In genomic region chr12:49818241-49818640, GRCh38 we compare ENCODE assay signal across 16 cellular contexts.
"Had no signal": no experiment of that assay in that cellular context is flagged by ENCODE, and none has a peak within 500 bp of the region (broad histone marks: within the 10 kb centered on the region; RNA-seq: fewer than 3 reads in every experiment).

No MANE protein-coding gene starts in this region.

- H3K27ac Mint-ChIP-seq: neural progenitor cell had no signal

- H3K4me3 ChIP-seq: heart left ventricle, neural progenitor cell, ovary, right atrium auricular region had no signal

- H3K9me3 ChIP-seq: heart left ventricle, ovary, right atrium auricular region had no signal

- H2AFZ ChIP-seq: neural progenitor cell had no signal

- DNase-seq: effector memory CD4-positive, alpha-beta T cell; heart left ventricle; hippocampal formation; kidney glomerular epithelial cell; mammary epithelial cell; naive thymus-derived CD4-positive, alpha-beta T cell; nucleus accumbens; small intestine; stimulated activated CD4-positive, alpha-beta T cell treated with anti-CD3 and anti-CD28 coated beads, Interleukin-12 subunit alpha, Interleukin-12 subunit beta, amount 100 ng/mL, for 4 hours; stimulated activated naive CD4-positive, alpha-beta T cell had no signal

- H3K9me3 Mint-ChIP-seq: naive thymus-derived CD4-positive, alpha-beta T cell had no signal

- ATAC-seq: esophagus mucosa; heart left ventricle; naive thymus-derived CD4-positive, alpha-beta T cell had no signal

- H3K27me3 ChIP-seq: heart left ventricle, neural progenitor cell, ovary, right atrium auricular region had no signal

- H3K4me3 Mint-ChIP-seq: naive thymus-derived CD4-positive, alpha-beta T cell; neural progenitor cell had no signal

- H3K36me3 ChIP-seq: neural progenitor cell, ovary had no signal

- H3K9ac ChIP-seq: neural progenitor cell had no signal

- H3K27me3 Mint-ChIP-seq: naive thymus-derived CD4-positive, alpha-beta T cell had no signal

- H3K27ac ChIP-seq: heart left ventricle, neural progenitor cell, ovary, right atrium auricular region had no signal

- FAIRE-seq: endometrium, frontal cortex, small intestine had no signal

- H3K4me2 ChIP-seq: neural progenitor cell had no signal
